1 cellular context compared by ENCODE assay signal in the genomic region with DNA sequence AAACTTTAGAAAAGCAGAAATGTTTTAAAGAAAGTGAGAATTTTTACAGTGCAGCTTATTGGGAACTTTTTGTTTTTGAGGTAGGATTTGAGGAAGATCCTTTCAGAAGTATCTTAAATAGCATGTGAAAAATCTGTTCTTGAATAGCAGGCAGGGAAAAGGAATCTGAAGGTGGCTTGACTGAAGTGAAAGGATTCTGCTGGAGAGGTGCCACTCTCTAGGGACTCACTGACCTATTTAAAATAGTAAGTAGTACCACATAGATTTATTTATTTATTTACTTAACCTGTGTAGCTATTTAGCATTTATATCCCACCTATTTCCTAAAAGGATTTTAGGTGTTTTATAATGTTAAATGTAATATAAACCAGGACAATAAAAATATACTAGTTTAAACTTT.
A peak's percentile ranks its signal among the peaks of the same experiment; 100 is the strongest.
TF ChIP-seq lines count a peak whose summit lies in the region.

No MANE protein-coding gene starts in this region.

TF ChIP-seq in HEK293, 187 proteins besides CTCF, POLR2A, EP300 and RAD21 (continued from another document):
- TF ChIP-seq, protein P1, sequence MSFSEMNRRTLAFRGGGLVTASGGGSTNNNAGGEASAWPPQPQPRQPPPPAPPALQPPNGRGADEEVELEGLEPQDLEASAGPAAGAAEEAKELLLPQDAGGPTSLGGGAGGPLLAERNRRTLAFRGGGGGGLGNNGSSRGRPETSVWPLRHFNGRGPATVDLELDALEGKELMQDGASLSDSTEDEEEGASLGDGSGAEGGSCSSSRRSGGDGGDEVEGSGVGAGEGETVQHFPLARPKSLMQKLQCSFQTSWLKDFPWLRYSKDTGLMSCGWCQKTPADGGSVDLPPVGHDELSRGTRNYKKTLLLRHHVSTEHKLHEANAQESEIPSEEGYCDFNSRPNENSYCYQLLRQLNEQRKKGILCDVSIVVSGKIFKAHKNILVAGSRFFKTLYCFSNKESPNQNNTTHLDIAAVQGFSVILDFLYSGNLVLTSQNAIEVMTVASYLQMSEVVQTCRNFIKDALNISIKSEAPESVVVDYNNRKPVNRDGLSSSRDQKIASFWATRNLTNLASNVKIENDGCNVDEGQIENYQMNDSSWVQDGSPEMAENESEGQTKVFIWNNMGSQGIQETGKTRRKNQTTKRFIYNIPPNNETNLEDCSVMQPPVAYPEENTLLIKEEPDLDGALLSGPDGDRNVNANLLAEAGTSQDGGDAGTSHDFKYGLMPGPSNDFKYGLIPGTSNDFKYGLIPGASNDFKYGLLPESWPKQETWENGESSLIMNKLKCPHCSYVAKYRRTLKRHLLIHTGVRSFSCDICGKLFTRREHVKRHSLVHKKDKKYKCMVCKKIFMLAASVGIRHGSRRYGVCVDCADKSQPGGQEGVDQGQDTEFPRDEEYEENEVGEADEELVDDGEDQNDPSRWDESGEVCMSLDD (tag by site-specific recombination; IDR thresholded peaks at IDR 0.05) = no peak
- TF ChIP-seq PRDM1 (tag by site-specific recombination; IDR thresholded peaks at IDR 0.05) (peak; percentile 65), ZNF561 (tag by site-specific recombination; IDR thresholded peaks at IDR 0.05; ENCODE audit: borderline replicate concordance) (no peak), ZNF571 (tag by site-specific recombination; IDR thresholded peaks at IDR 0.05) (no peak), ZBTB49 (tag by site-specific recombination; IDR thresholded peaks at IDR 0.05; ENCODE audit: low read depth) (no peak)
TF ChIP-seq in HEK293: peak in this region for 1.
